Comparison of ENCODE assay signal across 8 cellular contexts in genomic region chr3:9730747-9731205, GRCh38. TPM values are rescaled to one million over a fixed set of nuclear protein-coding genes. Genes with fewer than 3 reads are reported as not detected.
DNase-seq lines count a peak whose midpoint lies in the region; ATAC-seq, FAIRE-seq and TF ChIP-seq lines count a peak whose summit lies in the region.

No MANE protein-coding gene starts in this region.

- H3K36me3 ChIP-seq in ascending aorta (peaks cover 14 to 18% of the 10 kb centered on the region in 2 donors), keratinocyte (ENCODE audit: control insufficient read depth in 2 of 2, extremely low read depth in 1 of 2, insufficient read depth in 2 of 2, low read length in 2 of 2) (peaks cover 9 to 11% of the 10 kb centered on the region in 2 experiments), subcutaneous abdominal adipose tissue (ENCODE audit: control insufficient read depth in 5 of 5, insufficient read depth in 5 of 5, low read length in 5 of 5) (peaks cover 0 to 18% (median 15%) of the 10 kb centered on the region in 5 donors)

- H3K27me3 ChIP-seq in ascending aorta (no peaks in the 10 kb centered on the region), keratinocyte (ENCODE audit: control insufficient read depth, extremely low read depth, insufficient read depth, low read length) (no peaks in the 10 kb centered on the region), subcutaneous abdominal adipose tissue (ENCODE audit: control insufficient read depth in 5 of 5, insufficient read depth in 4 of 5, low read length in 5 of 5) (no peaks in the 10 kb centered on the region)

- dilution Hi-C loops in keratinocyte (cut with MboI; ENCODE audit: extremely low pct_ligation_motif_present, low sequenced_read_pairs): no loop called here

- DNase-seq in NCI-H146 treated with DMSO at 0.1 percent for 48 hours (lab: John Stamatoyannopoulos, UW; ENCODE audit: unreplicated experiment): peak; percentile 78
- no peak for DNase-seq in NCI-H146 (lab: John Stamatoyannopoulos, UW)
- DNase-seq in Jurkat, Clone E6-1 (ENCODE audit: low read depth, low spot score): no peak
- DNase-seq in ascending aorta (ENCODE audit: low spot score in 2 of 2): no peak
- DNase-seq in keratinocyte (ENCODE audit: low read depth, low spot score): no peak
- DNase-seq in NCI-H1436 (lab: John Stamatoyannopoulos, UW): no peak

- peak; percentile 58 for ATAC-seq in GM21723 (IDR thresholded peaks at IDR 0.05; ENCODE audit: unreplicated experiment)

- H3K4me1 ChIP-seq in ascending aorta (peaks cover 15 to 24% of the 10 kb centered on the region in 2 donors), keratinocyte (ENCODE audit: control insufficient read depth, extremely low read depth, insufficient read depth, low read length) (peaks cover 15% of the 10 kb centered on the region), subcutaneous abdominal adipose tissue (ENCODE audit: control insufficient read depth in 5 of 5, insufficient read depth in 5 of 5, low read length in 5 of 5) (peaks cover 6 to 35% (median 26%) of the 10 kb centered on the region in 5 donors)

- H3K9me3 ChIP-seq in ascending aorta (no peaks in the 10 kb centered on the region), keratinocyte (ENCODE audit: control insufficient read depth, low read depth, low read length) (no peaks in the 10 kb centered on the region), subcutaneous abdominal adipose tissue (ENCODE audit: control insufficient read depth in 5 of 5, low read length in 5 of 5) (no peaks in the 10 kb centered on the region)

- FAIRE-seq in keratinocyte (lab: Jason Lieb, UNC): no peak

- H3K4me2 ChIP-seq in keratinocyte (ENCODE audit: control insufficient read depth, extremely low read depth, insufficient read depth, low read depth, low read length): peak overlapping the region; percentile 82

- H3K79me2 ChIP-seq in keratinocyte (ENCODE audit: control insufficient read depth, insufficient read depth, low read length): peaks cover 33% of the 10 kb centered on the region

- peak overlapping the region; percentile 70 for H3K4me3 ChIP-seq in Jurkat, Clone E6-1 (ENCODE audit: low read length)
- peak overlapping the region; percentile 99 to 100 for H3K4me3 ChIP-seq in ascending aorta
- peak overlapping the region; percentile 51 to 73 (median 61) for H3K4me3 ChIP-seq in keratinocyte (ENCODE audit: control insufficient read depth in 2 of 3, extremely low read depth in 1 of 3, insufficient read depth in 2 of 3, low read depth in 1 of 3, low read length in 3 of 3)
- peak overlapping the region; percentile 45 to 93 (median 77) for H3K4me3 ChIP-seq in subcutaneous abdominal adipose tissue (ENCODE audit: low read depth in 1 of 5, low read length in 5 of 5)

- intact Hi-C loops in ascending aorta (cut with DNase I): loop anchor here (1.0 to 10.0 kb wide), 13 partner anchors 14 to 444 kb away; partner anchors contain the start of genes CRELD1, IL17RC, JAGN1 and MTMR14

- H4K20me1 ChIP-seq in keratinocyte (ENCODE audit: control insufficient read depth, extremely low read depth, insufficient read depth, low read length): peaks cover 6% of the 10 kb centered on the region

- H3K27ac ChIP-seq in ascending aorta: peak overlapping the region; percentile 98
- H3K27ac ChIP-seq in keratinocyte (ENCODE audit: control insufficient read depth, insufficient read depth, low read length): peak overlapping the region; percentile 45
- H3K27ac ChIP-seq in subcutaneous abdominal adipose tissue (ENCODE audit: low read depth, low read length): peak overlapping the region; percentile 91

- peak overlapping the region; percentile 59 for H2AFZ ChIP-seq in keratinocyte (ENCODE audit: control insufficient read depth, low read length)

- TF ChIP-seq CTCF in ascending aorta (IDR thresholded peaks at IDR 0.05) (no peak), keratinocyte (optimal IDR thresholded peaks at IDR 0.05 in 1 of 3, IDR thresholded peaks at IDR 0.05 in 1 of 3, conservative IDR thresholded peaks at IDR 0.05 in 1 of 3; ENCODE audit: extremely low read depth in 1 of 3, insufficient read depth in 2 of 3, low read length in 3 of 3) (no peak)

- H3K9ac ChIP-seq in keratinocyte (ENCODE audit: control insufficient read depth, extremely low read depth, insufficient read depth, low read length): peak overlapping the region; percentile 98
- peak overlapping the region in 3 of 5 donors; percentile 26 to 48 (median 26) for H3K9ac ChIP-seq in subcutaneous abdominal adipose tissue (ENCODE audit: low read length in 5 of 5)

- H3K9me1 ChIP-seq in keratinocyte (ENCODE audit: control insufficient read depth, extremely low read depth, insufficient read depth, low read length): no peaks in the 10 kb centered on the region

RNA-seq across cellular contexts. Expression of gene BRPF1, which starts 0.8 kb away (rescaled TPM):
- 22.2 TPM for polyA plus RNA-seq in Jurkat, Clone E6-1 (2012; ENCODE audit: insufficient read depth, insufficient read length)
- 18.6 TPM for total RNA-seq in ascending aorta
- polyA plus RNA-seq in keratinocyte: 7.9 to 9.4 TPM (median 8.0 TPM) in 3 replicates
- 5.5 TPM for polyA plus RNA-seq in keratinocyte (2011; ENCODE audit: low read depth)
- 4.2 and 7.7 TPM in 2 replicates for polyA plus RNA-seq in keratinocyte (2011; cell fraction: cytosol; rRNA removed)
- polyA plus RNA-seq in keratinocyte (2011; cell fraction: nucleus; rRNA removed): 17.4 and 18.5 TPM in 2 replicates
- polyA plus RNA-seq in keratinocyte (2012; ENCODE audit: low replicate concordance): 7.4 and 10.5 TPM in 2 replicates
- 8.9 to 22.7 TPM (median 11.3 TPM) in 3 replicates for polyA minus RNA-seq in keratinocyte
- polyA minus RNA-seq in keratinocyte (2011; cell fraction: cytosol; rRNA and poly(A)+ RNA removed): 10.2 TPM
- polyA minus RNA-seq in keratinocyte (2011; cell fraction: nucleus; rRNA and poly(A)+ RNA removed): 12.1 and 14.5 TPM in 2 replicates

RNA-seq across cellular contexts. Expression of gene OGG1, which starts 19.0 kb away (rescaled TPM):
- 17.1 TPM for polyA plus RNA-seq in Jurkat, Clone E6-1 (2012; ENCODE audit: insufficient read depth, insufficient read length)
- total RNA-seq in ascending aorta: 36.0 TPM
- 14.5 to 17.5 TPM (median 14.6 TPM) in 3 replicates for polyA plus RNA-seq in keratinocyte
- 3.0 TPM for polyA plus RNA-seq in keratinocyte (2011; ENCODE audit: low read depth)
- 8.2 and 12.8 TPM in 2 replicates for polyA plus RNA-seq in keratinocyte (2011; cell fraction: cytosol; rRNA removed)
- 10.2 and 13.8 TPM in 2 replicates for polyA plus RNA-seq in keratinocyte (2011; cell fraction: nucleus; rRNA removed)
- polyA plus RNA-seq in keratinocyte (2012; ENCODE audit: low replicate concordance): 3.7 and 10.8 TPM in 2 replicates
- 21.7 to 51.1 TPM (median 23.2 TPM) in 3 replicates for polyA minus RNA-seq in keratinocyte
- 17.1 TPM for polyA minus RNA-seq in keratinocyte (2011; cell fraction: cytosol; rRNA and poly(A)+ RNA removed)
- 10.0 and 10.2 TPM in 2 replicates for polyA minus RNA-seq in keratinocyte (2011; cell fraction: nucleus; rRNA and poly(A)+ RNA removed)

RNA-seq across cellular contexts. Expression of gene CPNE9, which starts 27.1 kb away (rescaled TPM):
- polyA plus RNA-seq in Jurkat, Clone E6-1 (2012; ENCODE audit: insufficient read depth, insufficient read length): not detected
- total RNA-seq in ascending aorta: not detected
- polyA plus RNA-seq in keratinocyte: not detected in 3 replicates
- not detected for polyA plus RNA-seq in keratinocyte (2011; ENCODE audit: low read depth)
- not detected in 2 replicates for polyA plus RNA-seq in keratinocyte (2011; cell fraction: cytosol; rRNA removed)
- 0.46 TPM in 1 of 2 replicates, not detected in the other for polyA plus RNA-seq in keratinocyte (2011; cell fraction: nucleus; rRNA removed)
- polyA plus RNA-seq in keratinocyte (2012; ENCODE audit: low replicate concordance): not detected in 2 replicates
- not detected in 3 replicates for polyA minus RNA-seq in keratinocyte
- polyA minus RNA-seq in keratinocyte (2011; cell fraction: cytosol; rRNA and poly(A)+ RNA removed): not detected
- polyA minus RNA-seq in keratinocyte (2011; cell fraction: nucleus; rRNA and poly(A)+ RNA removed): not detected in 2 replicates

RNA-seq across cellular contexts. Expression of gene CAMK1, which starts 39.0 kb away (rescaled TPM):
- polyA plus RNA-seq in Jurkat, Clone E6-1 (2012; ENCODE audit: insufficient read depth, insufficient read length): not detected
- 82.9 TPM for total RNA-seq in ascending aorta
- 1.1 to 2.4 TPM (median 2.3 TPM) in 3 replicates for polyA plus RNA-seq in keratinocyte
- polyA plus RNA-seq in keratinocyte (2011; ENCODE audit: low read depth): 0.80 TPM
- 0.90 and 1.4 TPM in 2 replicates for polyA plus RNA-seq in keratinocyte (2011; cell fraction: cytosol; rRNA removed)
- polyA plus RNA-seq in keratinocyte (2011; cell fraction: nucleus; rRNA removed): 1.1 and 1.5 TPM in 2 replicates
- 0.35 and 2.7 TPM in 2 replicates for polyA plus RNA-seq in keratinocyte (2012; ENCODE audit: low replicate concordance)
- polyA minus RNA-seq in keratinocyte: 0.66 to 1.4 TPM (median 1.1 TPM) in 3 replicates
- 2.9 TPM for polyA minus RNA-seq in keratinocyte (2011; cell fraction: cytosol; rRNA and poly(A)+ RNA removed)
- 0.63 and 0.85 TPM in 2 replicates for polyA minus RNA-seq in keratinocyte (2011; cell fraction: nucleus; rRNA and poly(A)+ RNA removed)

Comparison
In these comparisons a context has a peak if more than half of its experiments do, and no peak if none do; other contexts are left out.
1. H3K27ac ChIP-seq: peak in every context shown above with its lines; median percentile 98 in ascending aorta; 91 in subcutaneous abdominal adipose tissue; 45 in keratinocyte.